ENCODE assay signal across 1 cellular context in the genomic region with DNA sequence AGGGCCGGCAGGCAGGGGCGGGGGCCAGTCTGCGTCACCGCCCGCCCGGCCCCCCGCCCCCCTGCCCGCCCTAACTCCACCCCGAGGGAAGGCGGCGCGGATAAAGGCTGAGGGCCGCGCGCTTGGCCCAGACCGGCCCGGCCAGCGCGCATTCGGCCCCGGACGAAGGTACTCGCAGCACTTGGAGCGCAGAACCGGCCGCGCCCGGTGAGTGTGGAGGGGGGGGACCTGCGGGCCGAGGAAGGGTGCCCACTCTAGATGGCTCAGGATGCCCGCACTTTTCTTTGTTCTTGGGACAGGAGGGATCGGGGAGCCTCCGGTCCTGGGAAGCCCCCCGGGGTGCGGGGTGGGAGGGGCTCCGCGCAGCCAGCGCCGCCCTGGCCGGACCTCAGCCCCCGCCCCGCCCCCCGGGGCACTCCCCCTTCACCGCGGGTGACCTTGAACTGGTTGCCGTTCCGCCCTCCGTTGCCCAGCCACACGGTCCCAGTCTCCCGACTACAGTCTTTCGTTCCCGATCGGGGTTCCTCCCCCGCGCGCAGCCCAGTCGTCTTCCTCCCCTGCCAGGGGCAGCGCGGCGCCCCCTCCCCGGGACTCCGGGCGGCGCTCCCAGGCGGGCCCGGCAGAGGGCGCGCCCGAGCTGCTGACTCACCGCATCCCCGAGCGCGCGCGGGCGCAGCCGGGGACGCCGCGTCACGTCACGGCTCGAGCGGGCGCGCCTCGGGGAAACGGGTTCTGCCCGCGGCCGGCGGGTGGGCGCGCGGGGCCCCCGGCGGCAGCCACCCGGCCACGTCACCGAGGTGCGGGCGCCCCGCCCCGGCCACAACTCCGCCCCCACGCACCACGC.
TF ChIP-seq lines count a peak whose summit lies in the region.

MIDN (plus strand) TSS at position 130 of the 844 bp plus-strand sequence. CDS start 1,714 bp downstream, outside the sequence.

TF ChIP-seq in HepG2, 621 proteins besides CTCF, POLR2A, EP300 and RAD21 (continued from another document and continues in another):
- TF ChIP-seq DBP (CRISPR knock-in tag; IDR thresholded peaks at IDR 0.05; ENCODE audit: not compliant biosample characterization) (peak; percentile 33), MED8 (CRISPR knock-in tag; IDR thresholded peaks at IDR 0.05; ENCODE audit: insufficient replicate concordance) (peak; percentile 89), ZNF577 (CRISPR knock-in tag; IDR thresholded peaks at IDR 0.05; ENCODE audit: borderline replicate concordance, low read depth) (no peak), HMG20B (CRISPR knock-in tag; conservative IDR thresholded peaks at IDR 0.05) (no peak), MYNN (CRISPR knock-in tag; IDR thresholded peaks at IDR 0.05; ENCODE audit: low read depth) (0 out of 2 replicates have a peak, but pooled peaks have one; percentile 49), TMF1 (CRISPR knock-in tag; IDR thresholded peaks at IDR 0.05; ENCODE audit: low read depth) (0 out of 2 replicates have a peak, but pooled peaks have one; percentile 50), ZNF160 (CRISPR knock-in tag; IDR thresholded peaks at IDR 0.05) (peak; percentile 83; the same call in 1 of the 2 replicates), SP2 (CRISPR knock-in tag; IDR thresholded peaks at IDR 0.05) (peak; percentile 39; the same call in 1 of the 2 replicates), CSRNP1 (CRISPR knock-in tag; IDR thresholded peaks at IDR 0.05) (peak; percentile 48; the same call in 1 of the 2 replicates), KDM6A (CRISPR knock-in tag; IDR thresholded peaks at IDR 0.05; ENCODE audit: low read depth) (0 out of 2 replicates have a peak, but pooled peaks have one; percentile 1), ZNF326 (CRISPR knock-in tag; IDR thresholded peaks at IDR 0.05; ENCODE audit: borderline replicate concordance) (no peak), ZNF605 (CRISPR knock-in tag; IDR thresholded peaks at IDR 0.05) (peak; percentile 67; the same call in 1 of the 2 replicates), ZNF33A (CRISPR knock-in tag; IDR thresholded peaks at IDR 0.05; ENCODE audit: borderline replicate concordance) (no peak), ASH2L (IDR thresholded peaks at IDR 0.05; ENCODE audit: insufficient read length, low read depth, low read length) (peak; percentile 46), NR2F2 (IDR thresholded peaks at IDR 0.05; ENCODE audit: borderline replicate concordance, low read depth) (no peak), ZNF253 (CRISPR knock-in tag; IDR thresholded peaks at IDR 0.05; ENCODE audit: borderline replicate concordance) (no peak), HDAC2 (CRISPR knock-in tag; IDR thresholded peaks at IDR 0.05) (0 out of 2 replicates have a peak, but pooled peaks have one; percentile 46), NR2F1 (CRISPR knock-in tag; IDR thresholded peaks at IDR 0.05) (peak in 1 of 2 experiments; percentile 60; a peak in 1 of 4 replicates), HDAC1 (CRISPR knock-in tag; IDR thresholded peaks at IDR 0.05) (peak; percentile 77; the same call in 1 of the 2 replicates), BATF2 (CRISPR knock-in tag; IDR thresholded peaks at IDR 0.05) (0 out of 2 replicates have a peak, but pooled peaks have one; percentile 20), SNAI1 (CRISPR knock-in tag; IDR thresholded peaks at IDR 0.05; ENCODE audit: borderline replicate concordance) (peak; percentile 71; the same call in 1 of the 2 replicates), ZNF850 (CRISPR knock-in tag; conservative IDR thresholded peaks at IDR 0.05) (peak; percentile 74; the same call in 1 of the 2 replicates), ARNTL (CRISPR knock-in tag; IDR thresholded peaks at IDR 0.05) (peak; percentile 40; the same call in 1 of the 2 replicates), THAP8 (CRISPR knock-in tag; IDR thresholded peaks at IDR 0.05; ENCODE audit: borderline replicate concordance) (peak; percentile 80; the same call in 1 of the 2 replicates), ZNF367 (CRISPR knock-in tag; IDR thresholded peaks at IDR 0.05; ENCODE audit: borderline replicate concordance) (no peak), ZNF672 (CRISPR knock-in tag; IDR thresholded peaks at IDR 0.05) (no peak), HNF4A (CRISPR knock-in tag; IDR thresholded peaks at IDR 0.05) (peak; percentile 25), ZNF639 (CRISPR knock-in tag; conservative IDR thresholded peaks at IDR 0.05) (0 out of 2 replicates have a peak, but pooled peaks have one; percentile 45), PITX1 (CRISPR knock-in tag; IDR thresholded peaks at IDR 0.05) (no peak), ZNF264 (CRISPR knock-in tag; IDR thresholded peaks at IDR 0.05) (peak; percentile 34; the same call in 1 of the 2 replicates), KDM3A (CRISPR knock-in tag; IDR thresholded peaks at IDR 0.05; ENCODE audit: low read depth) (peak; percentile 91; the same call in 1 of the 2 replicates), ZNF558 (CRISPR knock-in tag; IDR thresholded peaks at IDR 0.05; ENCODE audit: borderline replicate concordance) (0 out of 2 replicates have a peak, but pooled peaks have one; percentile 13)
- TF ChIP-seq, protein P1, sequence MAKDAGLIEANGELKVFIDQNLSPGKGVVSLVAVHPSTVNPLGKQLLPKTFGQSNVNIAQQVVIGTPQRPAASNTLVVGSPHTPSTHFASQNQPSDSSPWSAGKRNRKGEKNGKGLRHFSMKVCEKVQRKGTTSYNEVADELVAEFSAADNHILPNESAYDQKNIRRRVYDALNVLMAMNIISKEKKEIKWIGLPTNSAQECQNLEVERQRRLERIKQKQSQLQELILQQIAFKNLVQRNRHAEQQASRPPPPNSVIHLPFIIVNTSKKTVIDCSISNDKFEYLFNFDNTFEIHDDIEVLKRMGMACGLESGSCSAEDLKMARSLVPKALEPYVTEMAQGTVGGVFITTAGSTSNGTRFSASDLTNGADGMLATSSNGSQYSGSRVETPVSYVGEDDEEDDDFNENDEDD (CRISPR knock-in tag; IDR thresholded peaks at IDR 0.05; ENCODE audit: borderline replicate concordance): no peak
- TF ChIP-seq, protein P2, sequence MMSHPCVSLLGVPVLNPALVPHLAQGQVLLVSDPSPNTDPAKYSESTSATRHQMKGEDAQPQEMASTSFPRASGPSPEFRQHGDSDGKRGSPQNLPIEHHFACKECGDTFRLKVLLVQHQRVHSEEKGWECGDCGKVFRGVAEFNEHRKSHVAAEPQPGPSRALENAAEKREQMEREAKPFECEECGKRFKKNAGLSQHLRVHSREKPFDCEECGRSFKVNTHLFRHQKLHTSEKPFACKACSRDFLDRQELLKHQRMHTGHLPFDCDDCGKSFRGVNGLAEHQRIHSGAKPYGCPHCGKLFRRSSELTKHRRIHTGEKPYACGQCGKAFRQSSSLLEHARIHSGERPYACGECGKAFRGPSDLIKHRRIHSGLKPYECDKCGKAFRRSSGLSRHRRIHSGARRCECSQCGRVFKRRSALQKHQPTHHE (CRISPR knock-in tag; IDR thresholded peaks at IDR 0.05; ENCODE audit: borderline replicate concordance): 0 out of 2 replicates have a peak, but pooled peaks have one; percentile 61
- TF ChIP-seq, protein P3, sequence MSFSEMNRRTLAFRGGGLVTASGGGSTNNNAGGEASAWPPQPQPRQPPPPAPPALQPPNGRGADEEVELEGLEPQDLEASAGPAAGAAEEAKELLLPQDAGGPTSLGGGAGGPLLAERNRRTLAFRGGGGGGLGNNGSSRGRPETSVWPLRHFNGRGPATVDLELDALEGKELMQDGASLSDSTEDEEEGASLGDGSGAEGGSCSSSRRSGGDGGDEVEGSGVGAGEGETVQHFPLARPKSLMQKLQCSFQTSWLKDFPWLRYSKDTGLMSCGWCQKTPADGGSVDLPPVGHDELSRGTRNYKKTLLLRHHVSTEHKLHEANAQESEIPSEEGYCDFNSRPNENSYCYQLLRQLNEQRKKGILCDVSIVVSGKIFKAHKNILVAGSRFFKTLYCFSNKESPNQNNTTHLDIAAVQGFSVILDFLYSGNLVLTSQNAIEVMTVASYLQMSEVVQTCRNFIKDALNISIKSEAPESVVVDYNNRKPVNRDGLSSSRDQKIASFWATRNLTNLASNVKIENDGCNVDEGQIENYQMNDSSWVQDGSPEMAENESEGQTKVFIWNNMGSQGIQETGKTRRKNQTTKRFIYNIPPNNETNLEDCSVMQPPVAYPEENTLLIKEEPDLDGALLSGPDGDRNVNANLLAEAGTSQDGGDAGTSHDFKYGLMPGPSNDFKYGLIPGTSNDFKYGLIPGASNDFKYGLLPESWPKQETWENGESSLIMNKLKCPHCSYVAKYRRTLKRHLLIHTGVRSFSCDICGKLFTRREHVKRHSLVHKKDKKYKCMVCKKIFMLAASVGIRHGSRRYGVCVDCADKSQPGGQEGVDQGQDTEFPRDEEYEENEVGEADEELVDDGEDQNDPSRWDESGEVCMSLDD (CRISPR knock-in tag; IDR thresholded peaks at IDR 0.05; ENCODE audit: borderline replicate concordance): peak; percentile 78; the same call in 1 of the 2 replicates
- TF ChIP-seq, protein P4, sequence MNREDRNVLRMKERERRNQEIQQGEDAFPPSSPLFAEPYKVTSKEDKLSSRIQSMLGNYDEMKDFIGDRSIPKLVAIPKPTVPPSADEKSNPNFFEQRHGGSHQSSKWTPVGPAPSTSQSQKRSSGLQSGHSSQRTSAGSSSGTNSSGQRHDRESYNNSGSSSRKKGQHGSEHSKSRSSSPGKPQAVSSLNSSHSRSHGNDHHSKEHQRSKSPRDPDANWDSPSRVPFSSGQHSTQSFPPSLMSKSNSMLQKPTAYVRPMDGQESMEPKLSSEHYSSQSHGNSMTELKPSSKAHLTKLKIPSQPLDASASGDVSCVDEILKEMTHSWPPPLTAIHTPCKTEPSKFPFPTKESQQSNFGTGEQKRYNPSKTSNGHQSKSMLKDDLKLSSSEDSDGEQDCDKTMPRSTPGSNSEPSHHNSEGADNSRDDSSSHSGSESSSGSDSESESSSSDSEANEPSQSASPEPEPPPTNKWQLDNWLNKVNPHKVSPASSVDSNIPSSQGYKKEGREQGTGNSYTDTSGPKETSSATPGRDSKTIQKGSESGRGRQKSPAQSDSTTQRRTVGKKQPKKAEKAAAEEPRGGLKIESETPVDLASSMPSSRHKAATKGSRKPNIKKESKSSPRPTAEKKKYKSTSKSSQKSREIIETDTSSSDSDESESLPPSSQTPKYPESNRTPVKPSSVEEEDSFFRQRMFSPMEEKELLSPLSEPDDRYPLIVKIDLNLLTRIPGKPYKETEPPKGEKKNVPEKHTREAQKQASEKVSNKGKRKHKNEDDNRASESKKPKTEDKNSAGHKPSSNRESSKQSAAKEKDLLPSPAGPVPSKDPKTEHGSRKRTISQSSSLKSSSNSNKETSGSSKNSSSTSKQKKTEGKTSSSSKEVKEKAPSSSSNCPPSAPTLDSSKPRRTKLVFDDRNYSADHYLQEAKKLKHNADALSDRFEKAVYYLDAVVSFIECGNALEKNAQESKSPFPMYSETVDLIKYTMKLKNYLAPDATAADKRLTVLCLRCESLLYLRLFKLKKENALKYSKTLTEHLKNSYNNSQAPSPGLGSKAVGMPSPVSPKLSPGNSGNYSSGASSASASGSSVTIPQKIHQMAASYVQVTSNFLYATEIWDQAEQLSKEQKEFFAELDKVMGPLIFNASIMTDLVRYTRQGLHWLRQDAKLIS (CRISPR knock-in tag; IDR thresholded peaks at IDR 0.05): peak; percentile 84; the same call in 1 of the 2 replicates
- TF ChIP-seq, protein P5, sequence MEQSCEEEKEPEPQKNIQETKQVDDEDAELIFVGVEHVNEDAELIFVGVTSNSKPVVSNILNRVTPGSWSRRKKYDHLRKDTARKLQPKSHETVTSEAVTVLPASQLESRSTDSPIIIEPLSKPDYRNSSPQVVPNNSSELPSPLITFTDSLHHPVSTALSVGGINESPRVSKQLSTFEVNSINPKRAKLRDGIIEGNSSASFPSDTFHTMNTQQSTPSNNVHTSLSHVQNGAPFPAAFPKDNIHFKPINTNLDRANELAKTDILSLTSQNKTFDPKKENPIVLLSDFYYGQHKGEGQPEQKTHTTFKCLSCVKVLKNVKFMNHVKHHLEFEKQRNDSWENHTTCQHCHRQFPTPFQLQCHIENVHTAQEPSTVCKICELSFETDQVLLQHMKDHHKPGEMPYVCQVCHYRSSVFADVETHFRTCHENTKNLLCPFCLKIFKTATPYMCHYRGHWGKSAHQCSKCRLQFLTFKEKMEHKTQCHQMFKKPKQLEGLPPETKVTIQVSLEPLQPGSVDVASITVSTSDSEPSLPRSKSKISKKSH (CRISPR knock-in tag; IDR thresholded peaks at IDR 0.05; ENCODE audit: borderline replicate concordance): 0 out of 2 replicates have a peak, but pooled peaks have one; percentile 11
- TF ChIP-seq, protein P6, sequence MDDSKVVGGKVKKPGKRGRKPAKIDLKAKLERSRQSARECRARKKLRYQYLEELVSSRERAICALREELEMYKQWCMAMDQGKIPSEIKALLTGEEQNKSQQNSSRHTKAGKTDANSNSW (CRISPR knock-in tag; IDR thresholded peaks at IDR 0.05; ENCODE audit: borderline replicate concordance): no peak; the same call in 1 of the 2 replicates
